In genomic region chr17:32519769-32520701, GRCh38 we compare ENCODE assay signal across 7 cellular contexts. TPM values are rescaled to one million over a fixed set of nuclear protein-coding genes. Genes with fewer than 3 reads are reported as not detected.
A peak's percentile ranks its signal among the peaks of the same experiment; 100 is the strongest.
DNase-seq lines count a peak whose midpoint lies in the region; ATAC-seq and TF ChIP-seq lines count a peak whose summit lies in the region.

No MANE protein-coding gene starts in this region.

- no peaks in the 10 kb centered on the region for H3K4me1 ChIP-seq in breast epithelium

- peak overlapping the region; percentile 67 for H3K27ac Mint-ChIP-seq in stimulated activated effector memory CD8-positive, alpha-beta T cell treated with anti-CD3 and anti-CD28 coated beads, Interleukin-12 subunit alpha, Interleukin-12 subunit beta, amount 100 ng/mL, for 72 hours

- TF ChIP-seq POLR2A in breast epithelium (IDR thresholded peaks at IDR 0.05) = no peak

- peak overlapping the region in 1 of 2 donors; percentile 50 for H3K27ac ChIP-seq in breast epithelium

- peak; percentile 74 for ATAC-seq in stimulated activated effector memory CD8-positive, alpha-beta T cell treated with anti-CD3 and anti-CD28 coated beads, Interleukin-12 subunit alpha, Interleukin-12 subunit beta, amount 100 ng/mL, for 72 hours
- ATAC-seq in HG02852 (IDR thresholded peaks at IDR 0.05; ENCODE audit: unreplicated experiment) = no peak
- ATAC-seq in HG03159 (IDR thresholded peaks at IDR 0.05; ENCODE audit: unreplicated experiment) = no peak

- TF ChIP-seq CTCF in GM20000 (IDR thresholded peaks at IDR 0.05; ENCODE audit: extremely low read depth, missing control alignments) (no peak), breast epithelium (IDR thresholded peaks at IDR 0.05) (no peak)

- peak overlapping the region; percentile 47 to 77 (median 59) for H3K4me3 ChIP-seq in breast epithelium

- H3K4me1 Mint-ChIP-seq in stimulated activated effector memory CD8-positive, alpha-beta T cell treated with anti-CD3 and anti-CD28 coated beads, Interleukin-12 subunit alpha, Interleukin-12 subunit beta, amount 100 ng/mL, for 72 hours = peaks cover 68% of the 10 kb centered on the region

- intact Hi-C loops in breast epithelium (cut with DNase I; ENCODE audit: low total_unique reads) = no loop called here

- peaks cover 14% of the 10 kb centered on the region for H3K36me3 Mint-ChIP-seq in stimulated activated effector memory CD8-positive, alpha-beta T cell treated with anti-CD3 and anti-CD28 coated beads, Interleukin-12 subunit alpha, Interleukin-12 subunit beta, amount 100 ng/mL, for 72 hours

- peak overlapping the region; percentile 66 for H3K4me3 Mint-ChIP-seq in stimulated activated effector memory CD8-positive, alpha-beta T cell treated with anti-CD3 and anti-CD28 coated beads, Interleukin-12 subunit alpha, Interleukin-12 subunit beta, amount 100 ng/mL, for 72 hours

- no peaks in the 10 kb centered on the region for H3K36me3 ChIP-seq in breast epithelium

- peak; percentile 67 for DNase-seq in GM20000 (ENCODE audit: low spot score)
- DNase-seq in SHP77 treated with DMSO at 0.1 percent for 48 hours (lab: John Stamatoyannopoulos, UW) = peak; percentile 3
- no peak for DNase-seq in breast epithelium (ENCODE audit: low spot score in 2 of 2)
- DNase-seq in kidney tubule cell (ENCODE audit: low spot score) = peak; percentile 74
- DNase-seq in stimulated activated effector memory CD8-positive, alpha-beta T cell treated with anti-CD3 and anti-CD28 coated beads, Interleukin-12 subunit alpha, Interleukin-12 subunit beta, amount 100 ng/mL, for 72 hours (ENCODE audit: low spot score in 2 of 2) = peak in 1 of 2 donors; percentile 67

- no peaks in the 10 kb centered on the region for H3K9me3 ChIP-seq in breast epithelium

- H3K9me3 Mint-ChIP-seq in stimulated activated effector memory CD8-positive, alpha-beta T cell treated with anti-CD3 and anti-CD28 coated beads, Interleukin-12 subunit alpha, Interleukin-12 subunit beta, amount 100 ng/mL, for 72 hours = no peaks in the 10 kb centered on the region

- no peaks in the 10 kb centered on the region for H3K27me3 ChIP-seq in breast epithelium

RNA-seq across cellular contexts. Expression of gene CDK5R1, which starts 33.2 kb away (rescaled TPM):
- under 1 TPM; 0.66 to 0.88 (median 0.80) TPM for total RNA-seq in breast epithelium

Comparison
In these comparisons a context has a peak if more than half of its experiments do, and no peak if none do; other contexts are left out.
1. DNase-seq: peak in GM20000 (single experiment), SHP77 treated with DMSO at 0.1 percent for 48 hours (single experiment) and kidney tubule cell (single experiment); none in breast epithelium (0 of 2).